In the genomic region with DNA sequence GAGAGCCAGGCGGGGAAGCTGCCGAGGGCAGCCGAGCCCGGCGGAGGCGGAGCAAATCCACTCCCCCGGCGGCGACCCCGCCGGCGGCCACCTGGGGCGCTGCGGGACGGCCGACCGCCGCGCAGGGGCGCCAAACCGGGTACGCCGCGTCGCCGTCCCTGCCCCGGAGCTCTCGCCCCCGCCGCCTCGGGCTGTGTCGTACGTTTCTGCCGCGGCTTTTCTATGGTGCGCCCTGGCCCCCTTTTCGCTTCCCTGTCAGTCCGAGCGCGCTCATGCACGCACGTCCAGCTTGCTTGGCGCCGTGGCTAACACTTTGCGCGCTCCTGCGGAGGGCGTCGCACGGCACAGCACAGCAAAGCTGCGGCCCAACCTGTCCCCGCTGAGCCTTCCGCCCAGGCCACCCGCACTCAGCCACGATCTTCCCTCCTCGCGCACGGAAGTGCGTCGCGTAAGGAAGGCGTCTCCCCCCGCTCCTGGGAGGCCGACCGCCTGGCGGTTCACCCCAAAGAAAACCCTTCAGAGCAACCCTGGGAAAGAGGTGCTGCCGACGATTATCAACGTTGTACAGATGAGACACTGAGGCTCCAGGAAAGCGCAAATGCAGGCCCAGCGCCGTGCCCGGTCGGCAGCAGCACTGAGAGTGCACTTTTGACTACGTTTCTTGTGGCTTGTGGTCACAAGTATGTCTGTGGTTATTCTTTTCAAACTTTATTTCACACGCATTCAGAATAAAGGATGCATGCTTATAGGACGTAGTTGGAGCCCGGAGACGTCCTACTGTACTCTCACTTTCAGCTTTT, we compare ENCODE assay signal across 8 cellular contexts. TPM values are rescaled to one million over a fixed set of nuclear protein-coding genes. Genes with fewer than 3 reads are reported as not detected.
DNase-seq lines count a peak whose midpoint lies in the region; ATAC-seq and TF ChIP-seq lines count a peak whose summit lies in the region.

HECTD1 (minus strand) TSS at position 48 of the 800 bp plus-strand sequence. CDS start 1,857 bp downstream, outside the sequence.

- no peaks in the 10 kb centered on the region for H3K36me3 ChIP-seq in mucosa of stomach (ENCODE audit: control insufficient read depth, insufficient read depth, low read length)

- H3K4me1 ChIP-seq in mucosa of stomach (ENCODE audit: control insufficient read depth, insufficient read depth, low read length), result no peaks in the 10 kb centered on the region

- H3K27me3 ChIP-seq in mucosa of stomach (ENCODE audit: control insufficient read depth, insufficient read depth, low read length), result no peaks in the 10 kb centered on the region

- TF ChIP-seq CTCF in epithelial cell of proximal tubule (conservative IDR thresholded peaks at IDR 0.05; ENCODE audit: low read depth, low read length), result peak; percentile 48

- no peaks in the 10 kb centered on the region for H3K9me3 ChIP-seq in mucosa of stomach (ENCODE audit: control insufficient read depth, low read length)

- DNase-seq in DMS153 (lab: John Stamatoyannopoulos, UW), result peak; percentile 89
- peak; percentile 100 for DNase-seq in HuH-7 (ENCODE audit: low spot score)
- DNase-seq in OCI-M1 (lab: John Stamatoyannopoulos, UW), result peak; percentile 96
- peak; percentile 87 for DNase-seq in activated T-cell treated with anti-CD3 and anti-CD28 coated beads for 24 hours (ENCODE audit: low read depth)
- no peak for DNase-seq in epithelial cell of proximal tubule (ENCODE audit: low read depth)
- peak; percentile 71 to 74 for DNase-seq in stimulated activated CD8-positive, alpha-beta memory T cell treated with anti-CD3 and anti-CD28 coated beads, Interleukin-7, amount 100 ng/mL, for 1 hour (ENCODE audit: low read depth in 2 of 2)

- H3K4me3 ChIP-seq in epithelial cell of proximal tubule (ENCODE audit: low read depth, low read length), result peak within 1 kb of the TSS; percentile 91
- peak within 1 kb of the TSS; percentile 80 for H3K4me3 ChIP-seq in mucosa of stomach (ENCODE audit: low read length)

- peak within 1 kb of the TSS; percentile 99 for H3K9ac ChIP-seq in mucosa of stomach (ENCODE audit: low read length)

- peak; percentile 73 for ATAC-seq in GM21526 (IDR thresholded peaks at IDR 0.05; ENCODE audit: low FRiP score, unreplicated experiment)

RNA-seq across cellular contexts. Expression of gene HECTD1, which starts in this region (rescaled TPM):
- 92.5 and 101 TPM in 2 replicates for total RNA-seq in epithelial cell of proximal tubule
